Comparison of ENCODE assay signal across 38 cellular contexts in genomic region chr10:14852236-14852635, GRCh38. TPM values are rescaled to one million over a fixed set of nuclear protein-coding genes. Genes with fewer than 3 reads are reported as not detected.
"Had no signal": no experiment of that assay in that cellular context is flagged by ENCODE, and none has a peak within 500 bp of the region (broad histone marks: within the 10 kb centered on the region; RNA-seq: fewer than 3 reads in every experiment).

No MANE protein-coding gene starts in this region.

- H3K27ac ChIP-seq: ascending aorta, cardiac muscle cell, VCaP had no signal

- H3K4me3 ChIP-seq: ascending aorta, cardiac muscle cell had no signal

- H3K4me1 Mint-ChIP-seq: activated B cell treated with CpG ODN at 0.5 μM for 24 hours; activated CD4-positive, alpha-beta memory T cell treated with anti-CD3 and anti-CD28 coated beads, Interleukin-2, amount 10 ng/mL, durations not matched to agents 7 days and 5 days; activated CD8-positive, alpha-beta memory T cell treated with anti-CD3 and anti-CD28 coated beads, Interleukin-2, amount 10 ng/mL, durations not matched to agents 7 days and 5 days; activated naive CD4-positive, alpha-beta T cell treated with anti-CD3 and anti-CD28 coated beads, Interleukin-2, amount 10 ng/mL, durations not matched to agents 7 days and 5 days; activated naive CD4-positive, alpha-beta T cell treated with anti-CD3 and anti-CD28 coated beads, Interleukin-2, amount 50 U/mL, for 24 hours; activated naive CD8-positive, alpha-beta T cell treated with anti-CD3 and anti-CD28 coated beads, Interleukin-2, amount 10 ng/mL, durations not matched to agents 7 days and 5 days; activated naive CD8-positive, alpha-beta T cell treated with anti-CD3 and anti-CD28 coated beads, Interleukin-2, amount 50 U/mL, for 24 hours; brain; central memory CD8-positive, alpha-beta T cell had no signal

- H3K9me3 Mint-ChIP-seq: activated B cell treated with CpG ODN at 0.5 μM for 24 hours; activated CD4-positive, alpha-beta memory T cell treated with anti-CD3 and anti-CD28 coated beads, Interleukin-2, amount 10 ng/mL, durations not matched to agents 7 days and 5 days; activated CD4-positive, alpha-beta T cell treated with anti-CD3 and anti-CD28 coated beads, Interleukin-2, amount 10 ng/mL, durations not matched to agents 24 days and 14 days; activated naive CD4-positive, alpha-beta T cell treated with anti-CD3 and anti-CD28 coated beads, Interleukin-2, amount 10 ng/mL, durations not matched to agents 7 days and 5 days; activated naive CD4-positive, alpha-beta T cell treated with anti-CD3 and anti-CD28 coated beads, Interleukin-2, amount 50 U/mL, for 24 hours; activated naive CD8-positive, alpha-beta T cell treated with anti-CD3 and anti-CD28 coated beads, Interleukin-2, amount 10 ng/mL, durations not matched to agents 7 days and 5 days; activated naive CD8-positive, alpha-beta T cell treated with anti-CD3 and anti-CD28 coated beads, Interleukin-2, amount 50 U/mL, for 24 hours; activated T-cell treated with anti-CD3 and anti-CD28 coated beads, Interleukin-2, amount 50 U/mL, for 24 hours; activated T-helper 2 cell treated with anti-CD3 and anti-CD28 coated beads, Interferon-gamma antibody, Interleukin-2, Interleukin-4, amounts not matched to agents 10 μg/mL and 5 μg/mL and 100 μg/mL, durations not matched to agents 14 hours and 24 hours and 36 hours; brain; central memory CD8-positive, alpha-beta T cell; T-helper 1 cell treated with Interleukin-12 subunit alpha and Interleukin-12 subunit beta and Interleukin-4 antibody, amounts not matched to agents 30 μg/mL and 1 μg/mL, for 36 hours; T-helper 2 cell treated with Interferon-gamma antibody and Interleukin-4, amounts not matched to agents 5 μg/mL and 100 μg/mL, for 36 hours had no signal

- H3K4me1 ChIP-seq: ascending aorta had no signal

- DNase-seq: activated B cell treated with CpG ODN at 0.5 μM for 24 hours; activated CD4-positive, alpha-beta memory T cell treated with anti-CD3 and anti-CD28 coated beads, Interleukin-2, amount 10 ng/mL, durations not matched to agents 7 days and 5 days; activated CD4-positive, alpha-beta T cell treated with anti-CD3 and anti-CD28 coated beads for 4 hours; activated CD4-positive, alpha-beta T cell treated with anti-CD3 and anti-CD28 coated beads, Interleukin-2, amount 10 ng/mL, durations not matched to agents 24 days and 14 days; activated CD4-positive, alpha-beta T cell treated with anti-CD3 and anti-CD28 coated beads, Interleukin-2, amount 50 U/mL, for 1 hour; activated CD4-positive, alpha-beta T cell treated with anti-CD3 and anti-CD28 coated beads, Interleukin-2, amount 50 U/mL, for 4 hours; activated CD4-positive, CD25-positive, alpha-beta regulatory T cell treated with anti-CD3 and anti-CD28 coated beads, Interleukin-2, amount 50 U/mL, for 72 hours; activated CD8-positive, alpha-beta memory T cell treated with anti-CD3 and anti-CD28 coated beads for 24 hours; activated CD8-positive, alpha-beta memory T cell treated with anti-CD3 and anti-CD28 coated beads, Interleukin-2, amount 10 ng/mL, durations not matched to agents 7 days and 5 days; activated CD8-positive, alpha-beta memory T cell treated with anti-CD3 and anti-CD28 coated beads, Interleukin-2, amount 50 U/mL, for 48 hours; activated CD8-positive, alpha-beta T cell treated with anti-CD3 and anti-CD28 coated beads, Interleukin-2, amount 10 ng/mL, durations not matched to agents 7 days and 5 days; activated effector memory CD4-positive, alpha-beta T cell treated with Interleukin-2 at 50 U/mL for 16 hours; activated gamma-delta T cell; activated naive CD4-positive, alpha-beta T cell treated with anti-CD3 and anti-CD28 coated beads, Interleukin-2, amount 10 ng/mL, durations not matched to agents 7 days and 5 days; activated naive CD4-positive, alpha-beta T cell treated with Interleukin-2 at 50 U/mL for 16 hours; activated naive CD8-positive, alpha-beta T cell treated with anti-CD3 and anti-CD28 coated beads, Interleukin-2, amount 10 ng/mL, durations not matched to agents 7 days and 5 days; activated naive CD8-positive, alpha-beta T cell treated with anti-CD3 and anti-CD28 coated beads, Interleukin-2, amount 50 U/mL, for 24 hours; activated T-cell treated with anti-CD3 and anti-CD28 coated beads, Interleukin-2, amount 50 U/mL, for 24 hours; activated T-cell treated with anti-CD3 and anti-CD28 coated beads, Interleukin-2, amount 50 U/mL, for 48 hours; amygdala; anterior cingulate cortex; caudate nucleus; SW 1271; T-helper 1 cell; T-helper 2 cell; T-helper 9 cell had no signal

- H3K27me3 Mint-ChIP-seq: activated B cell treated with CpG ODN at 0.5 μM for 24 hours; activated CD4-positive, alpha-beta memory T cell treated with anti-CD3 and anti-CD28 coated beads, Interleukin-2, amount 10 ng/mL, durations not matched to agents 7 days and 5 days; activated CD4-positive, alpha-beta T cell treated with anti-CD3 and anti-CD28 coated beads, Interleukin-2, amount 10 ng/mL, durations not matched to agents 24 days and 14 days; activated CD8-positive, alpha-beta memory T cell treated with anti-CD3 and anti-CD28 coated beads, Interleukin-2, amount 10 ng/mL, durations not matched to agents 7 days and 5 days; activated naive CD4-positive, alpha-beta T cell treated with anti-CD3 and anti-CD28 coated beads, Interleukin-2, amount 10 ng/mL, durations not matched to agents 7 days and 5 days; activated naive CD4-positive, alpha-beta T cell treated with anti-CD3 and anti-CD28 coated beads, Interleukin-2, amount 50 U/mL, for 24 hours; activated naive CD8-positive, alpha-beta T cell; activated naive CD8-positive, alpha-beta T cell treated with anti-CD3 and anti-CD28 coated beads, Interleukin-2, amount 10 ng/mL, durations not matched to agents 7 days and 5 days; activated naive CD8-positive, alpha-beta T cell treated with anti-CD3 and anti-CD28 coated beads, Interleukin-2, amount 50 U/mL, for 24 hours; activated T-cell treated with anti-CD3 and anti-CD28 coated beads, Interleukin-2, amount 50 U/mL, for 24 hours; brain; central memory CD8-positive, alpha-beta T cell had no signal

- H3K9me3 ChIP-seq: ascending aorta had no signal

- FAIRE-seq: bronchial epithelial cell, TTC549 had no signal

- H3K27me3 ChIP-seq: ascending aorta, cardiac muscle cell had no signal

- H3K27ac Mint-ChIP-seq: activated B cell treated with CpG ODN at 0.5 μM for 24 hours; activated CD4-positive, alpha-beta memory T cell treated with anti-CD3 and anti-CD28 coated beads, Interleukin-2, amount 10 ng/mL, durations not matched to agents 7 days and 5 days; activated CD4-positive, alpha-beta T cell treated with anti-CD3 and anti-CD28 coated beads, Interleukin-2, amount 10 ng/mL, durations not matched to agents 24 days and 14 days; activated CD8-positive, alpha-beta memory T cell treated with anti-CD3 and anti-CD28 coated beads, Interleukin-2, amount 10 ng/mL, durations not matched to agents 7 days and 5 days; activated CD8-positive, alpha-beta T cell treated with anti-CD3 and anti-CD28 coated beads, Interleukin-2, amount 10 ng/mL, durations not matched to agents 7 days and 5 days; activated naive CD4-positive, alpha-beta T cell treated with anti-CD3 and anti-CD28 coated beads, Interleukin-2, amount 10 ng/mL, durations not matched to agents 7 days and 5 days; activated naive CD4-positive, alpha-beta T cell treated with anti-CD3 and anti-CD28 coated beads, Interleukin-2, amount 50 U/mL, for 24 hours; activated naive CD8-positive, alpha-beta T cell; activated naive CD8-positive, alpha-beta T cell treated with anti-CD3 and anti-CD28 coated beads, Interleukin-2, amount 10 ng/mL, durations not matched to agents 7 days and 5 days; activated naive CD8-positive, alpha-beta T cell treated with anti-CD3 and anti-CD28 coated beads, Interleukin-2, amount 50 U/mL, for 24 hours; activated T-cell treated with anti-CD3 and anti-CD28 coated beads, Interleukin-2, amount 50 U/mL, for 24 hours; activated T-helper 2 cell treated with anti-CD3 and anti-CD28 coated beads, Interferon-gamma antibody, Interleukin-2, Interleukin-4, amounts not matched to agents 10 μg/mL and 5 μg/mL and 100 μg/mL, durations not matched to agents 14 hours and 24 hours and 36 hours; brain; T-helper 1 cell treated with Interleukin-12 subunit alpha and Interleukin-12 subunit beta and Interleukin-4 antibody, amounts not matched to agents 30 μg/mL and 1 μg/mL, for 36 hours; T-helper 2 cell treated with Interferon-gamma antibody and Interleukin-4, amounts not matched to agents 5 μg/mL and 100 μg/mL, for 36 hours had no signal

- ATAC-seq: activated CD8-positive, alpha-beta memory T cell treated with anti-CD3 and anti-CD28 coated beads, Interleukin-2, amount 10 ng/mL, durations not matched to agents 7 days and 5 days; activated CD8-positive, alpha-beta T cell treated with anti-CD3 and anti-CD28 coated beads, Interleukin-2, amount 10 ng/mL, durations not matched to agents 7 days and 5 days; activated naive CD8-positive, alpha-beta T cell treated with anti-CD3 and anti-CD28 coated beads, Interleukin-2, amount 50 U/mL, for 24 hours had no signal

- H3K4me3 Mint-ChIP-seq: activated B cell treated with CpG ODN at 0.5 μM for 24 hours; activated CD4-positive, alpha-beta memory T cell treated with anti-CD3 and anti-CD28 coated beads, Interleukin-2, amount 10 ng/mL, durations not matched to agents 7 days and 5 days; activated CD4-positive, alpha-beta T cell treated with anti-CD3 and anti-CD28 coated beads, Interleukin-2, amount 10 ng/mL, durations not matched to agents 24 days and 14 days; activated CD8-positive, alpha-beta memory T cell treated with anti-CD3 and anti-CD28 coated beads, Interleukin-2, amount 10 ng/mL, durations not matched to agents 7 days and 5 days; activated CD8-positive, alpha-beta T cell treated with anti-CD3 and anti-CD28 coated beads, Interleukin-2, amount 10 ng/mL, durations not matched to agents 7 days and 5 days; activated naive CD4-positive, alpha-beta T cell treated with anti-CD3 and anti-CD28 coated beads, Interleukin-2, amount 10 ng/mL, durations not matched to agents 7 days and 5 days; activated naive CD4-positive, alpha-beta T cell treated with anti-CD3 and anti-CD28 coated beads, Interleukin-2, amount 50 U/mL, for 24 hours; activated naive CD8-positive, alpha-beta T cell; activated naive CD8-positive, alpha-beta T cell treated with anti-CD3 and anti-CD28 coated beads, Interleukin-2, amount 10 ng/mL, durations not matched to agents 7 days and 5 days; activated naive CD8-positive, alpha-beta T cell treated with anti-CD3 and anti-CD28 coated beads, Interleukin-2, amount 50 U/mL, for 24 hours; activated T-cell treated with anti-CD3 and anti-CD28 coated beads, Interleukin-2, amount 50 U/mL, for 24 hours; brain; central memory CD8-positive, alpha-beta T cell; T-helper 1 cell treated with Interleukin-12 subunit alpha and Interleukin-12 subunit beta and Interleukin-4 antibody, amounts not matched to agents 30 μg/mL and 1 μg/mL, for 36 hours; T-helper 2 cell treated with Interferon-gamma antibody and Interleukin-4, amounts not matched to agents 5 μg/mL and 100 μg/mL, for 36 hours had no signal

RNA-seq across cellular contexts. Expression of gene CDNF, which starts 14.4 kb away (rescaled TPM):
- total RNA-seq: ascending aorta had no signal

RNA-seq across cellular contexts. Expression of gene SUV39H2, which starts 26.4 kb away (rescaled TPM):
- total RNA-seq: ascending aorta had no signal
